Comparison of ENCODE assay signal across 1 cellular context in the genomic region with DNA sequence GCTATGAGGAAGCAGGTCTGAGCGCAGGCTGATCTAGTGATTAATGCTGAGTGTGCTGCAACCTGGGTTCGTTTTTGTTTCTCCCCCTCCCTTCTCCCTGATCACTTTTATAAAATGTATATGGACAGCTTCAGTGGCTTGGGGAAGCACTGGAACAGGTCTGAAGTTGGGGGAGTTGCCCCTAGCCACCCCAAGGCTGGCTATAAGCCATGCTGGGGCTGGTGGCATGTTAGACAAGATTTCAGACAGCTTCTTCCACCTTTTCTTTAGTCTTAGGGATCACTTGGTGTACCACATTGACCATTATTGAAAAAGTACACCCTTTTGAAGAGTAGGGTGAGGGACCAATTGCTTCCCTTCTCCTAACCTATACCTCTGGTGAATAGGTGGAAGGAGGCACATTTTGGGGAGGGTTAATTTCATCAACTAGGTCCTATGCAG.
TF ChIP-seq lines count a peak whose summit lies in the region.

No MANE protein-coding gene starts in this region.

TF ChIP-seq in IMR-90, 13 proteins besides CTCF, POLR2A, EP300 and RAD21:
- TF ChIP-seq CHD1 (IDR thresholded peaks at IDR 0.05; ENCODE audit: low read depth, low read length) = no peak
- TF ChIP-seq MAFK (IDR thresholded peaks at IDR 0.05; ENCODE audit: low read depth, low read length) = peak; percentile 42; the same call in 1 of the 2 replicates
